In genomic region chr15:34791701-34792100, GRCh38 we compare ENCODE assay signal across 1 cellular context.
TF ChIP-seq lines count a peak whose summit lies in the region.

No MANE protein-coding gene starts in this region.

TF ChIP-seq in GM23338, 12 proteins besides CTCF, POLR2A, EP300 and RAD21 (continued from another document):
- TF ChIP-seq ZNF462 (CRISPR knock-in tag; IDR thresholded peaks at IDR 0.05) (no peak), EZH2phosphoT487 (IDR thresholded peaks at IDR 0.05; ENCODE audit: unreplicated experiment) (no peak), ETS1 (IDR thresholded peaks at IDR 0.05) (no peak), NANOG (IDR thresholded peaks at IDR 0.05; ENCODE audit: borderline replicate concordance) (no peak), ZNF114 (CRISPR knock-in tag; IDR thresholded peaks at IDR 0.05) (no peak)
